31 cellular contexts compared by ENCODE assay signal in genomic region chr5:52876456-52876855, GRCh38.
DNase-seq lines count a peak whose midpoint lies in the region; ATAC-seq, FAIRE-seq and TF ChIP-seq lines count a peak whose summit lies in the region.
"Had no signal": no experiment of that assay in that cellular context is flagged by ENCODE, and none has a peak within 500 bp of the region (broad histone marks: within the 10 kb centered on the region; RNA-seq: fewer than 3 reads in every experiment).

No MANE protein-coding gene starts in this region.

- no peaks in the 10 kb centered on the region for H3K9me1 ChIP-seq in endothelial cell of umbilical vein (replicated peaks; ENCODE audit: control insufficient read depth, extremely low read depth, insufficient read depth, low read length)

- CTCF ChIA-PET in endothelial cell of umbilical vein (lab: Charles Lee), result interaction anchor here (1.2 to 1.8 kb wide), 2 partner anchors 14 to 16 kb away, joined by 4 to 5 read pairs; no protein-coding TSS in a partner anchor

- ATAC-seq in heart left ventricle, result peak; percentile 43 to 73 (median 52)
- peak; percentile 48 for ATAC-seq in left lobe of liver
- no peak for ATAC-seq in HG02610 (IDR thresholded peaks at IDR 0.05; ENCODE audit: unreplicated experiment)
- ATAC-seq: activated CD4-positive, alpha-beta T cell treated with anti-CD3 and anti-CD28 coated beads for 36 hours; effector memory CD8-positive, alpha-beta T cell; HCT116; Panc1; sciatic nerve; stimulated activated effector memory CD8-positive, alpha-beta T cell treated with anti-CD3 and anti-CD28 coated beads, Interleukin-12 subunit alpha, Interleukin-12 subunit beta, amount 100 ng/mL, for 72 hours had no signal

- DNase-seq in heart left ventricle (no peak), right atrium auricular region (ENCODE audit: low spot score) (no peak), endothelial cell of umbilical vein (ENCODE audit: low read depth, low spot score) (peak; percentile 19), left lobe of liver (ENCODE audit: low spot score) (no peak)
- no peak for DNase-seq in stimulated activated CD4-positive, alpha-beta T cell treated with anti-CD3 and anti-CD28 coated beads, Interleukin-15, amount 100 ng/mL, for 24 hours
- DNase-seq in effector CD4-positive, alpha-beta T cell, result no peak
- DNase-seq: 8988T; activated CD4-positive, alpha-beta T cell treated with anti-CD3 and anti-CD28 coated beads for 36 hours; activated naive CD4-positive, alpha-beta T cell treated with anti-CD3 and anti-CD28 coated beads, Interleukin-2, amount 50 U/mL, for 16 hours; amniotic stem cell; Caco-2; DMS79; effector memory CD8-positive, alpha-beta T cell; erythroblast; foreskin melanocyte; GF-D8; MV-4-11; NCI-H1436; NCI-H2107; NCI-H748 treated with DMSO at 0.1 percent for 48 hours; SHP77 treated with DMSO at 0.1 percent for 48 hours; substantia nigra; T-helper 9 cell; upper lobe of left lung had no signal

- H2AFZ ChIP-seq in endothelial cell of umbilical vein (ENCODE audit: low read depth, low read length), result no peak overlapping the region

- TF ChIP-seq POLR2A in heart left ventricle (IDR thresholded peaks at IDR 0.05), result no peak
- TF ChIP-seq POLR2A in endothelial cell of umbilical vein (IDR thresholded peaks at IDR 0.05; ENCODE audit: low read depth, low read length), result no peak

- peak overlapping the region in 10 of 12 donors; percentile 21 to 78 (median 48) for H3K27ac ChIP-seq in heart left ventricle
- peak overlapping the region in 1 of 2 donors; percentile 32 for H3K27ac ChIP-seq in right atrium auricular region
- no peak overlapping the region for H3K27ac ChIP-seq in endothelial cell of umbilical vein (ENCODE audit: insufficient read depth, low read depth, low read length)
- H3K27ac ChIP-seq in subcutaneous abdominal adipose tissue (ENCODE audit: low read depth, low read length), result peak overlapping the region; percentile 49

- H4K20me1 ChIP-seq in endothelial cell of umbilical vein (replicated peaks; ENCODE audit: control insufficient read depth, extremely low read depth, insufficient read depth, low read length), result no peaks in the 10 kb centered on the region

- dilution Hi-C loops in endothelial cell of umbilical vein (cut with MboI; ENCODE audit: extremely low pct_ligation_motif_present, low sequenced_read_pairs), result no loop called here

- 39 to 52% (median 44%) methylated on average over 4 of the region's 4 CpGs for WGBS in heart left ventricle, 4 donors

- no peak overlapping the region for H3K4me2 ChIP-seq in endothelial cell of umbilical vein (ENCODE audit: insufficient read depth, low read length)

- TF ChIP-seq CTCF in heart left ventricle (IDR thresholded peaks at IDR 0.05) (no peak), right atrium auricular region (IDR thresholded peaks at IDR 0.05) (no peak), endothelial cell of umbilical vein (IDR thresholded peaks at IDR 0.05; ENCODE audit: extremely low read depth in 1 of 2, insufficient read depth in 1 of 2, low read depth in 1 of 2, low read length in 2 of 2) (no peak)

- no peak overlapping the region for H3K9ac ChIP-seq in endothelial cell of umbilical vein (replicated peaks; ENCODE audit: extremely low read depth, insufficient read depth, low read length)
- H3K9ac ChIP-seq in subcutaneous abdominal adipose tissue (ENCODE audit: low read length in 5 of 5), result no peak overlapping the region

- FAIRE-seq in endothelial cell of umbilical vein (lab: Jason Lieb, UNC), result no peak

- H3K27me3 ChIP-seq in heart left ventricle (no peaks in the 10 kb centered on the region), right atrium auricular region (no peaks in the 10 kb centered on the region), endothelial cell of umbilical vein (ENCODE audit: control insufficient read depth in 2 of 2, insufficient read depth in 2 of 2, low read length in 2 of 2) (no peaks in the 10 kb centered on the region), subcutaneous abdominal adipose tissue (ENCODE audit: control insufficient read depth in 5 of 5, insufficient read depth in 4 of 5, low read length in 5 of 5) (no peaks in the 10 kb centered on the region)
- H3K27me3 ChIP-seq: upper lobe of left lung had no signal

- intact Hi-C loops in heart left ventricle (cut with DNase I) (no loop called here), endothelial cell of umbilical vein (cut with micrococcal nuclease) (no loop called here)

- H3K36me3 ChIP-seq in heart left ventricle (peaks cover 0 to 4% (median 0%) of the 10 kb centered on the region in 9 donors), right atrium auricular region (no peaks in the 10 kb centered on the region), endothelial cell of umbilical vein (ENCODE audit: control insufficient read depth in 2 of 2, extremely low read depth in 1 of 2, insufficient read depth in 2 of 2, low read length in 2 of 2) (no peaks in the 10 kb centered on the region), subcutaneous abdominal adipose tissue (ENCODE audit: control insufficient read depth in 5 of 5, insufficient read depth in 5 of 5, low read length in 5 of 5) (peaks cover under 1 to 8% (median 3%) of the 10 kb centered on the region in 5 donors)

- H3K9me3 ChIP-seq in heart left ventricle, result no peaks in the 10 kb centered on the region
- H3K9me3 ChIP-seq in right atrium auricular region, result no peaks in the 10 kb centered on the region
- no peaks in the 10 kb centered on the region for H3K9me3 ChIP-seq in endothelial cell of umbilical vein (replicated peaks; ENCODE audit: control insufficient read depth, insufficient read depth, low read length)
- H3K9me3 ChIP-seq in subcutaneous abdominal adipose tissue (ENCODE audit: control insufficient read depth in 5 of 5, low read length in 5 of 5), result no peaks in the 10 kb centered on the region
- H3K9me3 ChIP-seq: Caco-2, upper lobe of left lung had no signal

- H3K4me1 ChIP-seq in heart left ventricle (peaks cover 0 to 26% (median 5%) of the 10 kb centered on the region in 12 donors), right atrium auricular region (peaks cover 0 to 9% of the 10 kb centered on the region in 2 donors), endothelial cell of umbilical vein (ENCODE audit: control insufficient read depth, extremely low read depth, insufficient read depth, low read length) (no peaks in the 10 kb centered on the region), subcutaneous abdominal adipose tissue (ENCODE audit: control insufficient read depth in 5 of 5, insufficient read depth in 5 of 5, low read length in 5 of 5) (peaks cover 0 to 12% (median 6%) of the 10 kb centered on the region in 5 donors)

- H3K4me3 ChIP-seq in heart left ventricle (no peak overlapping the region), right atrium auricular region (no peak overlapping the region), endothelial cell of umbilical vein (replicated peaks in 1 of 3; ENCODE audit: insufficient read depth in 1 of 3, low read depth in 1 of 3, low read length in 3 of 3) (no peak overlapping the region), subcutaneous abdominal adipose tissue (ENCODE audit: low read depth in 1 of 5, low read length in 5 of 5) (no peak overlapping the region)
- H3K4me3 ChIP-seq: coronary artery, upper lobe of left lung had no signal

- H3K79me2 ChIP-seq in endothelial cell of umbilical vein (ENCODE audit: control insufficient read depth, insufficient read depth, low read length), result no peaks in the 10 kb centered on the region

- POLR2A ChIA-PET in endothelial cell of umbilical vein (lab: Charles Lee), result no interaction called here

- no TSS peak for BruUV-seq in endothelial cell of umbilical vein (replicated peaks; lab: Mats Ljungman, UMichigan)

TF ChIP-seq in endothelial cell of umbilical vein, 7 proteins besides CTCF, POLR2A, EP300 and RAD21:
- TF ChIP-seq EZH2 (IDR thresholded peaks at IDR 0.05; ENCODE audit: borderline replicate concordance, low read depth, low read length, severe bottlenecking), result no peak
- no peak for TF ChIP-seq MYC (IDR thresholded peaks at IDR 0.05; ENCODE audit: low read depth, low read length)
- no peak for TF ChIP-seq GATA2 (IDR thresholded peaks at IDR 0.05; ENCODE audit: insufficient read depth, insufficient read length, low read depth, low read length)
- no peak for TF ChIP-seq FOS (IDR thresholded peaks at IDR 0.05; ENCODE audit: borderline replicate concordance, insufficient read depth, low read length)
- no peak for TF ChIP-seq POLR2AphosphoS5 (IDR thresholded peaks at IDR 0.05; ENCODE audit: insufficient read depth, low read depth, low read length)
- no peak for TF ChIP-seq JUN (IDR thresholded peaks at IDR 0.05; ENCODE audit: borderline replicate concordance, insufficient read depth, insufficient read length, low read depth)
- no peak for TF ChIP-seq MAX (IDR thresholded peaks at IDR 0.05; ENCODE audit: insufficient read depth, insufficient read length)
